Comparison of ENCODE assay signal across 1 cellular context in genomic region chr3:161893972-161894371, GRCh38.
TF ChIP-seq lines count a peak whose summit lies in the region.

No MANE protein-coding gene starts in this region.

TF ChIP-seq in SK-N-SH, 30 proteins besides CTCF, POLR2A, EP300 and RAD21 (continued from another document):
- TF ChIP-seq USF2 (IDR thresholded peaks at IDR 0.05; ENCODE audit: borderline replicate concordance, low read depth, low read length), result no peak
